In genomic region chr17:1716912-1717695, GRCh38 we compare ENCODE assay signal across 1 cellular context.
TF ChIP-seq lines count a peak whose summit lies in the region.

No MANE protein-coding gene starts in this region.

TF ChIP-seq in HEK293, 187 proteins besides CTCF, POLR2A, EP300 and RAD21 (continued from another document and continues in another):
- peak; percentile 51; the same call in 1 of the 2 replicates for TF ChIP-seq SP3 (tag by site-specific recombination; IDR thresholded peaks at IDR 0.05)
- TF ChIP-seq ZBTB6 (tag by site-specific recombination; IDR thresholded peaks at IDR 0.05): no peak
- TF ChIP-seq ZNF580 (tag by site-specific recombination; IDR thresholded peaks at IDR 0.05): no peak
- no peak for TF ChIP-seq ZSCAN5A (tag by site-specific recombination; IDR thresholded peaks at IDR 0.05)
- TF ChIP-seq GLIS1 (tag by site-specific recombination; IDR thresholded peaks at IDR 0.05): no peak
- TF ChIP-seq ZNF398 (tag by site-specific recombination; IDR thresholded peaks at IDR 0.05): no peak
- TF ChIP-seq ZNF664 (tag by site-specific recombination; IDR thresholded peaks at IDR 0.05): no peak
- TF ChIP-seq ZNF169 (tag by site-specific recombination; IDR thresholded peaks at IDR 0.05): no peak
- TF ChIP-seq ZNF19 (tag by site-specific recombination; IDR thresholded peaks at IDR 0.05; ENCODE audit: low read depth): no peak
- peak; percentile 51; the same call in 1 of the 2 replicates for TF ChIP-seq ZBTB11 (tag by site-specific recombination; conservative IDR thresholded peaks at IDR 0.05; ENCODE audit: low read depth)
- peak; percentile 65; the same call in 1 of the 2 replicates for TF ChIP-seq ZNF423 (tag by site-specific recombination; IDR thresholded peaks at IDR 0.05)
- TF ChIP-seq KLF7 (tag by site-specific recombination; IDR thresholded peaks at IDR 0.05; ENCODE audit: borderline replicate concordance): no peak
- TF ChIP-seq ZSCAN4 (tag by site-specific recombination; IDR thresholded peaks at IDR 0.05): 0 out of 2 replicates have a peak, but pooled peaks have one; percentile 11
- TF ChIP-seq SP2 (tag by site-specific recombination; IDR thresholded peaks at IDR 0.05): peak; percentile 89
- peak; percentile 33 for TF ChIP-seq SP7 (tag by site-specific recombination; IDR thresholded peaks at IDR 0.05)
- no peak for TF ChIP-seq ZNF776 (tag by site-specific recombination; IDR thresholded peaks at IDR 0.05; ENCODE audit: borderline replicate concordance)
- TF ChIP-seq ZXDB (tag by site-specific recombination; IDR thresholded peaks at IDR 0.05): no peak; the same call in 1 of the 2 replicates
- no peak for TF ChIP-seq TRIM28 (IDR thresholded peaks at IDR 0.05; ENCODE audit: borderline replicate concordance, low read length)
- no peak for TF ChIP-seq ZNF146 (tag by site-specific recombination; IDR thresholded peaks at IDR 0.05)
- TF ChIP-seq ZNF175 (tag by site-specific recombination; IDR thresholded peaks at IDR 0.05): no peak
- no peak for TF ChIP-seq ZNF596 (tag by site-specific recombination; IDR thresholded peaks at IDR 0.05)
- peak; percentile 67 for TF ChIP-seq ZNF366 (tag by site-specific recombination; conservative IDR thresholded peaks at IDR 0.05)
- 0 out of 2 replicates have a peak, but pooled peaks have one; percentile 41 for TF ChIP-seq MZF1 (tag by site-specific recombination; IDR thresholded peaks at IDR 0.05; ENCODE audit: borderline replicate concordance)
- no peak for TF ChIP-seq ZNF184 (tag by site-specific recombination; IDR thresholded peaks at IDR 0.05)
- TF ChIP-seq ZNF391 (tag by site-specific recombination; IDR thresholded peaks at IDR 0.05; ENCODE audit: borderline replicate concordance, low read depth): no peak
- peak; percentile 68; the same call in 1 of the 2 replicates for TF ChIP-seq PRDM1 (tag by site-specific recombination; IDR thresholded peaks at IDR 0.05)
- no peak for TF ChIP-seq KLF1 (tag by site-specific recombination; IDR thresholded peaks at IDR 0.05)
- no peak for TF ChIP-seq ZFP3 (tag by site-specific recombination; IDR thresholded peaks at IDR 0.05; ENCODE audit: low read depth)
- no peak for TF ChIP-seq ZBTB21 (tag by site-specific recombination; IDR thresholded peaks at IDR 0.05)
- no peak for TF ChIP-seq ZNF302 (tag by site-specific recombination; IDR thresholded peaks at IDR 0.05; ENCODE audit: low read depth)
- peak; percentile 94 for TF ChIP-seq KLF10 (tag by site-specific recombination; IDR thresholded peaks at IDR 0.05)
- TF ChIP-seq PATZ1 (tag by site-specific recombination; IDR thresholded peaks at IDR 0.05): peak; percentile 71
- peak; percentile 43 for TF ChIP-seq ZNF335 (tag by site-specific recombination; conservative IDR thresholded peaks at IDR 0.05)
- no peak for TF ChIP-seq ZNF48 (tag by site-specific recombination; IDR thresholded peaks at IDR 0.05)
- TF ChIP-seq SETDB1 (IDR thresholded peaks at IDR 0.05; ENCODE audit: insufficient read length, low read length): no peak
- TF ChIP-seq PBX3 (CRISPR knock-in tag; IDR thresholded peaks at IDR 0.05): no peak
- TF ChIP-seq ZSCAN30 (tag by site-specific recombination; IDR thresholded peaks at IDR 0.05): no peak
- TF ChIP-seq ZNF26 (tag by site-specific recombination; IDR thresholded peaks at IDR 0.05): no peak
- no peak for TF ChIP-seq ZNF513 (tag by site-specific recombination; IDR thresholded peaks at IDR 0.05)
- TF ChIP-seq ZNF10 (tag by site-specific recombination; IDR thresholded peaks at IDR 0.05): peak; percentile 87
- no peak for TF ChIP-seq FEZF1 (tag by site-specific recombination; IDR thresholded peaks at IDR 0.05)
- TF ChIP-seq YY2 (tag by site-specific recombination; IDR thresholded peaks at IDR 0.05): no peak
- no peak for TF ChIP-seq ZNF548 (tag by site-specific recombination; IDR thresholded peaks at IDR 0.05)
- TF ChIP-seq REST (tag by site-specific recombination; IDR thresholded peaks at IDR 0.05): no peak
